ENCODE assay signal across 21 cellular contexts in genomic region chr3:190019020-190019419, GRCh38.
"Had no signal": no experiment of that assay in that cellular context is flagged by ENCODE, and none has a peak within 500 bp of the region (broad histone marks: within the 10 kb centered on the region; RNA-seq: fewer than 3 reads in every experiment).

No MANE protein-coding gene starts in this region.

- H3K4me1 Mint-ChIP-seq: activated naive CD8-positive, alpha-beta T cell treated with anti-CD3 and anti-CD28 coated beads, Interleukin-2, amount 10 ng/mL, durations not matched to agents 7 days and 5 days; T-cell had no signal

- H3K4me3 ChIP-seq: adrenal gland had no signal

- H3K9me3 Mint-ChIP-seq: activated CD8-positive, alpha-beta T cell treated with anti-CD3 and anti-CD28 coated beads for 36 hours; activated naive CD8-positive, alpha-beta T cell treated with anti-CD3 and anti-CD28 coated beads, Interleukin-2, amount 10 ng/mL, durations not matched to agents 7 days and 5 days; activated T-cell treated with anti-CD3 and anti-CD28 coated beads, Interleukin-2, amount 50 U/mL, for 72 hours; activated T-helper 2 cell treated with anti-CD3 and anti-CD28 coated beads, Interferon-gamma antibody, Interleukin-2, Interleukin-4, amounts not matched to agents 10 μg/mL and 5 μg/mL and 100 μg/mL, durations not matched to agents 14 hours and 24 hours and 36 hours; T-cell had no signal

- H3K36me3 Mint-ChIP-seq: activated naive CD8-positive, alpha-beta T cell treated with anti-CD3 and anti-CD28 coated beads, Interleukin-2, amount 10 ng/mL, durations not matched to agents 7 days and 5 days; T-cell had no signal

- H3K9me3 ChIP-seq: adrenal gland had no signal

- H3K27ac Mint-ChIP-seq: activated CD8-positive, alpha-beta T cell treated with anti-CD3 and anti-CD28 coated beads for 36 hours; activated naive CD8-positive, alpha-beta T cell treated with anti-CD3 and anti-CD28 coated beads, Interleukin-2, amount 10 ng/mL, durations not matched to agents 7 days and 5 days; activated T-cell treated with anti-CD3 and anti-CD28 coated beads, Interleukin-2, amount 50 U/mL, for 72 hours; activated T-helper 2 cell treated with anti-CD3 and anti-CD28 coated beads, Interferon-gamma antibody, Interleukin-2, Interleukin-4, amounts not matched to agents 10 μg/mL and 5 μg/mL and 100 μg/mL, durations not matched to agents 14 hours and 24 hours and 36 hours; T-cell had no signal

- DNase-seq: activated CD4-positive, alpha-beta T cell treated with anti-CD3 and anti-CD28 coated beads for 4 hours; activated CD8-positive, alpha-beta memory T cell treated with anti-CD3 and anti-CD28 coated beads, Interleukin-2, amount 50 U/mL, for 4 hours; activated CD8-positive, alpha-beta T cell treated with anti-CD3 and anti-CD28 coated beads for 36 hours; activated naive CD4-positive, alpha-beta T cell treated with anti-CD3 and anti-CD28 coated beads, Interleukin-2, amount 50 U/mL, for 16 hours; activated naive CD8-positive, alpha-beta T cell treated with anti-CD3 and anti-CD28 coated beads, Interleukin-2, amount 10 ng/mL, durations not matched to agents 7 days and 5 days; activated T-cell treated with anti-CD3 and anti-CD28 coated beads, Interleukin-2, amount 50 U/mL, for 72 hours; adrenal gland; anterior cingulate cortex; caudate nucleus; MM.1S; NCI-H1105; NCI-H1436; NCI-H1694 treated with DMSO at 0.1 percent for 48 hours; NCI-H2029 treated with DMSO at 0.1 percent for 48 hours; NCI-H510A treated with DMSO at 0.1 percent for 48 hours; PC-3; SIG-M5; T-cell; T-helper 2 cell had no signal

- H3K27me3 ChIP-seq: adrenal gland had no signal

- ATAC-seq: activated CD8-positive, alpha-beta T cell treated with anti-CD3 and anti-CD28 coated beads for 36 hours; activated T-cell treated with anti-CD3 and anti-CD28 coated beads, Interleukin-2, amount 50 U/mL, for 72 hours; PC-3; T-cell had no signal

- H3K4me3 Mint-ChIP-seq: activated CD8-positive, alpha-beta T cell treated with anti-CD3 and anti-CD28 coated beads for 36 hours; activated naive CD8-positive, alpha-beta T cell treated with anti-CD3 and anti-CD28 coated beads, Interleukin-2, amount 10 ng/mL, durations not matched to agents 7 days and 5 days; activated T-cell treated with anti-CD3 and anti-CD28 coated beads, Interleukin-2, amount 50 U/mL, for 72 hours; T-cell had no signal

- H3K36me3 ChIP-seq: adrenal gland had no signal

- H3K27ac ChIP-seq: adrenal gland, VCaP had no signal
